25 cellular contexts compared by ENCODE assay signal in genomic region chr2:111186933-111187332, GRCh38.
"Had no signal": no experiment of that assay in that cellular context is flagged by ENCODE, and none has a peak within 500 bp of the region (broad histone marks: within the 10 kb centered on the region; RNA-seq: fewer than 3 reads in every experiment).

No MANE protein-coding gene starts in this region.

- H3K4me3 ChIP-seq: adrenal gland, body of pancreas, coronary artery, heart left ventricle, left ventricle myocardium inferior, lung, mucosa of descending colon, stomach, thyroid gland, upper lobe of right lung had no signal

- FAIRE-seq: islet of Langerhans had no signal

- H3K27ac ChIP-seq: adrenal gland, coronary artery, heart left ventricle, stomach, upper lobe of right lung had no signal

- H3K9me3 ChIP-seq: adrenal gland, body of pancreas, heart left ventricle, left ventricle myocardium inferior, mucosa of descending colon, stomach, thyroid gland, upper lobe of right lung had no signal

- H3K4me1 ChIP-seq: adrenal gland, upper lobe of right lung had no signal

- H3K27me3 ChIP-seq: adrenal gland, body of pancreas, heart left ventricle, stomach, thyroid gland, upper lobe of right lung had no signal

- DNase-seq: activated CD4-positive, alpha-beta memory T cell treated with anti-CD3 and anti-CD28 coated beads, Interleukin-2, amount 10 ng/mL, durations not matched to agents 7 days and 5 days; activated CD4-positive, alpha-beta T cell treated with anti-CD3 and anti-CD28 coated beads for 1 hour; activated CD4-positive, alpha-beta T cell treated with anti-CD3 and anti-CD28 coated beads, Interleukin-2, amount 10 ng/mL, durations not matched to agents 7 days and 5 days; activated effector memory CD4-positive, alpha-beta T cell treated with anti-CD3 and anti-CD28 coated beads, Interleukin-2, amount 50 U/mL, for 16 hours; activated naive CD4-positive, alpha-beta T cell treated with anti-CD3 and anti-CD28 coated beads for 36 hours; activated naive CD8-positive, alpha-beta T cell treated with anti-CD3 and anti-CD28 coated beads for 36 hours; activated T-cell treated with anti-CD3 and anti-CD28 coated beads, Interleukin-2, amount 50 U/mL, for 1 hour; adrenal gland; aorta; body of pancreas; foreskin fibroblast; heart left ventricle; left ventricle myocardium inferior; mucosa of descending colon; right cardiac atrium; stimulated activated CD4-positive, alpha-beta T cell treated with anti-CD3 and anti-CD28 coated beads, Interleukin-15, amount 100 ng/mL, for 24 hours; stimulated activated naive B cell treated with anti-CD40 and anti-IgM and Interleukin-4, amounts not matched to agents 10 μg/mL and 1 μg/mL and 100 μg/mL, for 72 hours; stomach; SW 1271; T-helper 9 cell; thyroid gland; upper lobe of right lung had no signal

- H3K36me3 ChIP-seq: adrenal gland, heart left ventricle, left ventricle myocardium inferior, stomach, thyroid gland, upper lobe of right lung had no signal
